ENCODE assay signal across 1 cellular context in the genomic region with DNA sequence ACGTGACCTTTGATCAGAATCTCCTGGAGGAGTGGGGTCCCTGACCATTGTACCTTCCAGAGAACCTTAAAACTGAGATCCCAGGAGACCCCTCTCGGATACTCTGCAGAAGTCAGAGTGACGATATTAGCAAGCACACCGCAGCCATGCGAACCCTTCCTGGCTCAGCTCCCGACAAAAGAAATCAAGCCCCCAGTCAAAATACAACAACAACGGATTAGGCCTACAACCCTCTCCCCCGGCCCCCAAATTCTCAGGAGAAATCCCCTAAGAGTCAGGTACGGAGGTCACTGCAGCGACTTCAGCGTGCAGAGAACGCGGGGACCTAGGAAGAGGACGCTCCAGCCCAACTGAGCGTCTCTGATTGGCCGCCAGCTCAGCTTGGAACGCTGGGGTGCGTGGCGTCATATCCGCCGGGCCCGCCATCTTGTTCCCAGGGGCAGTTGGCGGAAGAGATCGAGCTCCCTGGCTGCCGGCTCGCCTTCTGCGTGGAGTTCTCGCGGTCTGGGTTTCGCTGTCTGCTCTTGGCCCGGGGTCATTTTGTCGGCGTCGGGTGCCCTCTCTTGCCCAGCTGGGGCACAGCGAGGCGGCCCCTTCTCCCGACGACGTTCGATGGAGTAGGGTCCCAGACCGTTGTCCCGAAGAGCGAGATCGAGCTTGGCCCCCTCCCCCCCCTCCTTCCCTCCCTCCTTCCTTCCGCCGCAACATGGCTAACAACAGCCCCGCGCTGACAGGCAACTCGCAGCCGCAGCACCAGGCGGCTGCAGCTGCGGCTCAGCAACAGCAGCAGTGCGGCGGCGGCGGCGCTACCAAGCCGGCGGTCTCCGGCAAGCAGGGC.
TF ChIP-seq lines count a peak whose summit lies in the region.

Gene PRPF38B (plus strand): TSS at position 425 of the 838 bp plus-strand sequence. CDS start 282 bp downstream, at position 707.

TF ChIP-seq in K562, 482 proteins besides CTCF, POLR2A, EP300 and RAD21 (continued from another document and continues in another):
- TF ChIP-seq, protein P1, sequence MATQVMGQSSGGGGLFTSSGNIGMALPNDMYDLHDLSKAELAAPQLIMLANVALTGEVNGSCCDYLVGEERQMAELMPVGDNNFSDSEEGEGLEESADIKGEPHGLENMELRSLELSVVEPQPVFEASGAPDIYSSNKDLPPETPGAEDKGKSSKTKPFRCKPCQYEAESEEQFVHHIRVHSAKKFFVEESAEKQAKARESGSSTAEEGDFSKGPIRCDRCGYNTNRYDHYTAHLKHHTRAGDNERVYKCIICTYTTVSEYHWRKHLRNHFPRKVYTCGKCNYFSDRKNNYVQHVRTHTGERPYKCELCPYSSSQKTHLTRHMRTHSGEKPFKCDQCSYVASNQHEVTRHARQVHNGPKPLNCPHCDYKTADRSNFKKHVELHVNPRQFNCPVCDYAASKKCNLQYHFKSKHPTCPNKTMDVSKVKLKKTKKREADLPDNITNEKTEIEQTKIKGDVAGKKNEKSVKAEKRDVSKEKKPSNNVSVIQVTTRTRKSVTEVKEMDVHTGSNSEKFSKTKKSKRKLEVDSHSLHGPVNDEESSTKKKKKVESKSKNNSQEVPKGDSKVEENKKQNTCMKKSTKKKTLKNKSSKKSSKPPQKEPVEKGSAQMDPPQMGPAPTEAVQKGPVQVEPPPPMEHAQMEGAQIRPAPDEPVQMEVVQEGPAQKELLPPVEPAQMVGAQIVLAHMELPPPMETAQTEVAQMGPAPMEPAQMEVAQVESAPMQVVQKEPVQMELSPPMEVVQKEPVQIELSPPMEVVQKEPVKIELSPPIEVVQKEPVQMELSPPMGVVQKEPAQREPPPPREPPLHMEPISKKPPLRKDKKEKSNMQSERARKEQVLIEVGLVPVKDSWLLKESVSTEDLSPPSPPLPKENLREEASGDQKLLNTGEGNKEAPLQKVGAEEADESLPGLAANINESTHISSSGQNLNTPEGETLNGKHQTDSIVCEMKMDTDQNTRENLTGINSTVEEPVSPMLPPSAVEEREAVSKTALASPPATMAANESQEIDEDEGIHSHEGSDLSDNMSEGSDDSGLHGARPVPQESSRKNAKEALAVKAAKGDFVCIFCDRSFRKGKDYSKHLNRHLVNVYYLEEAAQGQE (CRISPR knock-in tag; IDR thresholded peaks at IDR 0.05; ENCODE audit: low read depth): peak; percentile 11; the same call in 1 of the 2 replicates
- TF ChIP-seq CBX8 (IDR thresholded peaks at IDR 0.05; ENCODE audit: borderline replicate concordance, extremely low read depth, low read depth, low read length, poor library complexity, severe bottlenecking) (no peak), ZC3H11A (IDR thresholded peaks at IDR 0.05; ENCODE audit: low read depth, low read length) (0 out of 2 replicates have a peak, but pooled peaks have one; percentile 16), ELF4 (CRISPR knock-in tag; IDR thresholded peaks at IDR 0.05) (no peak; the same call in 1 of the 2 replicates), ZNF347 (CRISPR knock-in tag; IDR thresholded peaks at IDR 0.05; ENCODE audit: low read depth) (no peak), TFAM (CRISPR knock-in tag; conservative IDR thresholded peaks at IDR 0.05) (no peak), ZNF140 (CRISPR knock-in tag; IDR thresholded peaks at IDR 0.05) (no peak), JUN (IDR thresholded peaks at IDR 0.05; ENCODE audit: borderline replicate concordance, low read depth, low read length) (no peak; the same call in none of the 2 replicates), JUN (CRISPR knock-in tag; IDR thresholded peaks at IDR 0.05; ENCODE audit: borderline replicate concordance) (peak; percentile 83; the same call in 1 of the 2 replicates), ZNF253 (CRISPR knock-in tag; conservative IDR thresholded peaks at IDR 0.05) (no peak), CEBPG (CRISPR knock-in tag; IDR thresholded peaks at IDR 0.05) (peak; percentile 53; the same call in 1 of the 2 replicates), CEBPG (tag; conservative IDR thresholded peaks at IDR 0.05 in 1 of 2, IDR thresholded peaks at IDR 0.05 in 1 of 2) (no peak), CBX1 (IDR thresholded peaks at IDR 0.05; ENCODE audit: low read depth) (peak; percentile 96), NFIX (CRISPR knock-in tag; IDR thresholded peaks at IDR 0.05; ENCODE audit: low read depth) (no peak), TRIM28 (IDR thresholded peaks at IDR 0.05) (0 out of 2 replicates have a peak, but pooled peaks have one; percentile 14), ELF2 (CRISPR knock-in tag; IDR thresholded peaks at IDR 0.05) (peak; percentile 87), MTF1 (CRISPR knock-in tag; IDR thresholded peaks at IDR 0.05; ENCODE audit: borderline replicate concordance) (no peak), CREB1 (IDR thresholded peaks at IDR 0.05) (peak; percentile 92), CREB1 (CRISPR knock-in tag; IDR thresholded peaks at IDR 0.05) (peak; percentile 90), FOXP1 (CRISPR knock-in tag; IDR thresholded peaks at IDR 0.05) (no peak), MAFF (IDR thresholded peaks at IDR 0.05; ENCODE audit: low read length) (no peak), ZNF3 (CRISPR knock-in tag; IDR thresholded peaks at IDR 0.05) (no peak), TAF15 (IDR thresholded peaks at IDR 0.05; ENCODE audit: low read depth, low read length) (no peak), ZBTB12 (CRISPR knock-in tag; IDR thresholded peaks at IDR 0.05) (peak; percentile 87), ZNF583 (CRISPR knock-in tag; IDR thresholded peaks at IDR 0.05) (no peak), HMG20A (CRISPR knock-in tag; conservative IDR thresholded peaks at IDR 0.05) (no peak), HEY1 (CRISPR knock-in tag; IDR thresholded peaks at IDR 0.05; ENCODE audit: borderline replicate concordance) (peak; percentile 41; the same call in 1 of the 2 replicates), ZNF431 (CRISPR knock-in tag; IDR thresholded peaks at IDR 0.05) (no peak), E4F1 (CRISPR knock-in tag; IDR thresholded peaks at IDR 0.05; ENCODE audit: borderline replicate concordance) (no peak), PHF20 (IDR thresholded peaks at IDR 0.05; ENCODE audit: partially characterized antibody) (peak; percentile 88), NCOA2 (IDR thresholded peaks at IDR 0.05; ENCODE audit: partially characterized antibody in 2 of 2) (no peak), NR3C1 (CRISPR knock-in tag; IDR thresholded peaks at IDR 0.05) (no peak), NFE2 (IDR thresholded peaks at IDR 0.05; ENCODE audit: low read depth) (no peak), PCBP2 (IDR thresholded peaks at IDR 0.05; ENCODE audit: low read depth, low read length, poor library complexity, severe bottlenecking) (no peak), ZNF133 (CRISPR knock-in tag; IDR thresholded peaks at IDR 0.05) (no peak), SMARCB1 (IDR thresholded peaks at IDR 0.05; ENCODE audit: insufficient read length, low read depth) (no peak), MYC (IDR thresholded peaks at IDR 0.05; ENCODE audit: low read depth, low read length) (peak; percentile 84), MYC (CRISPR knock-in tag; IDR thresholded peaks at IDR 0.05; ENCODE audit: borderline replicate concordance, low read depth) (peak; percentile 47), DMBX1 (CRISPR knock-in tag; IDR thresholded peaks at IDR 0.05; ENCODE audit: borderline replicate concordance) (no peak)
- TF ChIP-seq, protein P2, sequence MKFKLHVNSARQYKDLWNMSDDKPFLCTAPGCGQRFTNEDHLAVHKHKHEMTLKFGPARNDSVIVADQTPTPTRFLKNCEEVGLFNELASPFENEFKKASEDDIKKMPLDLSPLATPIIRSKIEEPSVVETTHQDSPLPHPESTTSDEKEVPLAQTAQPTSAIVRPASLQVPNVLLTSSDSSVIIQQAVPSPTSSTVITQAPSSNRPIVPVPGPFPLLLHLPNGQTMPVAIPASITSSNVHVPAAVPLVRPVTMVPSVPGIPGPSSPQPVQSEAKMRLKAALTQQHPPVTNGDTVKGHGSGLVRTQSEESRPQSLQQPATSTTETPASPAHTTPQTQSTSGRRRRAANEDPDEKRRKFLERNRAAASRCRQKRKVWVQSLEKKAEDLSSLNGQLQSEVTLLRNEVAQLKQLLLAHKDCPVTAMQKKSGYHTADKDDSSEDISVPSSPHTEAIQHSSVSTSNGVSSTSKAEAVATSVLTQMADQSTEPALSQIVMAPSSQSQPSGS (CRISPR knock-in tag; IDR thresholded peaks at IDR 0.05): no peak
- TF ChIP-seq, protein P3, sequence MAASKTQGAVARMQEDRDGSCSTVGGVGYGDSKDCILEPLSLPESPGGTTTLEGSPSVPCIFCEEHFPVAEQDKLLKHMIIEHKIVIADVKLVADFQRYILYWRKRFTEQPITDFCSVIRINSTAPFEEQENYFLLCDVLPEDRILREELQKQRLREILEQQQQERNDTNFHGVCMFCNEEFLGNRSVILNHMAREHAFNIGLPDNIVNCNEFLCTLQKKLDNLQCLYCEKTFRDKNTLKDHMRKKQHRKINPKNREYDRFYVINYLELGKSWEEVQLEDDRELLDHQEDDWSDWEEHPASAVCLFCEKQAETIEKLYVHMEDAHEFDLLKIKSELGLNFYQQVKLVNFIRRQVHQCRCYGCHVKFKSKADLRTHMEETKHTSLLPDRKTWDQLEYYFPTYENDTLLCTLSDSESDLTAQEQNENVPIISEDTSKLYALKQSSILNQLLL (CRISPR knock-in tag; IDR thresholded peaks at IDR 0.05; ENCODE audit: borderline replicate concordance): no peak
- TF ChIP-seq, protein P4, sequence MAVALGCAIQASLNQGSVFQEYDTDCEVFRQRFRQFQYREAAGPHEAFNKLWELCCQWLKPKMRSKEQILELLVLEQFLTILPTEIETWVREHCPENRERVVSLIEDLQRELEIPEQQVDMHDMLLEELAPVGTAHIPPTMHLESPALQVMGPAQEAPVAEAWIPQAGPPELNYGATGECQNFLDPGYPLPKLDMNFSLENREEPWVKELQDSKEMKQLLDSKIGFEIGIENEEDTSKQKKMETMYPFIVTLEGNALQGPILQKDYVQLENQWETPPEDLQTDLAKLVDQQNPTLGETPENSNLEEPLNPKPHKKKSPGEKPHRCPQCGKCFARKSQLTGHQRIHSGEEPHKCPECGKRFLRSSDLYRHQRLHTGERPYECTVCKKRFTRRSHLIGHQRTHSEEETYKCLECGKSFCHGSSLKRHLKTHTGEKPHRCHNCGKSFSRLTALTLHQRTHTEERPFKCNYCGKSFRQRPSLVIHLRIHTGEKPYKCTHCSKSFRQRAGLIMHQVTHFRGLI (CRISPR knock-in tag; IDR thresholded peaks at IDR 0.05): no peak
- TF ChIP-seq, protein P5, sequence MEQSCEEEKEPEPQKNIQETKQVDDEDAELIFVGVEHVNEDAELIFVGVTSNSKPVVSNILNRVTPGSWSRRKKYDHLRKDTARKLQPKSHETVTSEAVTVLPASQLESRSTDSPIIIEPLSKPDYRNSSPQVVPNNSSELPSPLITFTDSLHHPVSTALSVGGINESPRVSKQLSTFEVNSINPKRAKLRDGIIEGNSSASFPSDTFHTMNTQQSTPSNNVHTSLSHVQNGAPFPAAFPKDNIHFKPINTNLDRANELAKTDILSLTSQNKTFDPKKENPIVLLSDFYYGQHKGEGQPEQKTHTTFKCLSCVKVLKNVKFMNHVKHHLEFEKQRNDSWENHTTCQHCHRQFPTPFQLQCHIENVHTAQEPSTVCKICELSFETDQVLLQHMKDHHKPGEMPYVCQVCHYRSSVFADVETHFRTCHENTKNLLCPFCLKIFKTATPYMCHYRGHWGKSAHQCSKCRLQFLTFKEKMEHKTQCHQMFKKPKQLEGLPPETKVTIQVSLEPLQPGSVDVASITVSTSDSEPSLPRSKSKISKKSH (CRISPR knock-in tag; IDR thresholded peaks at IDR 0.05): no peak
- TF ChIP-seq, protein P6, sequence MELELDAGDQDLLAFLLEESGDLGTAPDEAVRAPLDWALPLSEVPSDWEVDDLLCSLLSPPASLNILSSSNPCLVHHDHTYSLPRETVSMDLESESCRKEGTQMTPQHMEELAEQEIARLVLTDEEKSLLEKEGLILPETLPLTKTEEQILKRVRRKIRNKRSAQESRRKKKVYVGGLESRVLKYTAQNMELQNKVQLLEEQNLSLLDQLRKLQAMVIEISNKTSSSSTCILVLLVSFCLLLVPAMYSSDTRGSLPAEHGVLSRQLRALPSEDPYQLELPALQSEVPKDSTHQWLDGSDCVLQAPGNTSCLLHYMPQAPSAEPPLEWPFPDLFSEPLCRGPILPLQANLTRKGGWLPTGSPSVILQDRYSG (tag; conservative IDR thresholded peaks at IDR 0.05; ENCODE audit: low read depth): no peak
- TF ChIP-seq, protein P7, sequence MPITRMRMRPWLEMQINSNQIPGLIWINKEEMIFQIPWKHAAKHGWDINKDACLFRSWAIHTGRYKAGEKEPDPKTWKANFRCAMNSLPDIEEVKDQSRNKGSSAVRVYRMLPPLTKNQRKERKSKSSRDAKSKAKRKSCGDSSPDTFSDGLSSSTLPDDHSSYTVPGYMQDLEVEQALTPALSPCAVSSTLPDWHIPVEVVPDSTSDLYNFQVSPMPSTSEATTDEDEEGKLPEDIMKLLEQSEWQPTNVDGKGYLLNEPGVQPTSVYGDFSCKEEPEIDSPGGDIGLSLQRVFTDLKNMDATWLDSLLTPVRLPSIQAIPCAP (CRISPR knock-in tag; IDR thresholded peaks at IDR 0.05; ENCODE audit: borderline replicate concordance): no peak
- TF ChIP-seq, protein P8, sequence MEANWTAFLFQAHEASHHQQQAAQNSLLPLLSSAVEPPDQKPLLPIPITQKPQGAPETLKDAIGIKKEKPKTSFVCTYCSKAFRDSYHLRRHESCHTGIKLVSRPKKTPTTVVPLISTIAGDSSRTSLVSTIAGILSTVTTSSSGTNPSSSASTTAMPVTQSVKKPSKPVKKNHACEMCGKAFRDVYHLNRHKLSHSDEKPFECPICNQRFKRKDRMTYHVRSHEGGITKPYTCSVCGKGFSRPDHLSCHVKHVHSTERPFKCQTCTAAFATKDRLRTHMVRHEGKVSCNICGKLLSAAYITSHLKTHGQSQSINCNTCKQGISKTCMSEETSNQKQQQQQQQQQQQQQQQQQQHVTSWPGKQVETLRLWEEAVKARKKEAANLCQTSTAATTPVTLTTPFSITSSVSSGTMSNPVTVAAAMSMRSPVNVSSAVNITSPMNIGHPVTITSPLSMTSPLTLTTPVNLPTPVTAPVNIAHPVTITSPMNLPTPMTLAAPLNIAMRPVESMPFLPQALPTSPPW (CRISPR knock-in tag; IDR thresholded peaks at IDR 0.05): peak; percentile 98
